ENCODE assay signal across 18 cellular contexts in genomic region chr21:43806017-43806710, GRCh38. TPM values are rescaled to one million over a fixed set of nuclear protein-coding genes. Genes with fewer than 3 reads are reported as not detected.
DNase-seq lines count a peak whose midpoint lies in the region; ATAC-seq, FAIRE-seq and TF ChIP-seq lines count a peak whose summit lies in the region.
"Had no signal": no experiment of that assay in that cellular context is flagged by ENCODE, and none has a peak within 500 bp of the region (broad histone marks: within the 10 kb centered on the region; RNA-seq: fewer than 3 reads in every experiment).

No MANE protein-coding gene starts in this region.

- peak overlapping the region; percentile 89 to 95 (median 90) for H3K27ac Mint-ChIP-seq in IgD-negative memory B cell
- H3K27ac Mint-ChIP-seq in CD4-positive, alpha-beta memory T cell = peak overlapping the region in 3 of 7 donors; percentile 2 to 48 (median 39)
- H3K27ac Mint-ChIP-seq: neural progenitor cell had no signal

- CTCF ChIA-PET in CD4-positive, alpha-beta memory T cell (lab: Charles Lee; ENCODE audit: partially characterized antibody) = interaction anchor here (1.2 to 7.2 kb wide), 3 partner anchors 133 to 1332 kb away, joined by 3 to 39 read pairs (median 3); no protein-coding TSS in a partner anchor

- H3K36me3 ChIP-seq in bronchial epithelial cell (ENCODE audit: control insufficient read depth, insufficient read depth, low read length) = peaks cover 18% of the 10 kb centered on the region
- peaks cover 13% of the 10 kb centered on the region for H3K36me3 ChIP-seq in CD4-positive, alpha-beta memory T cell (ENCODE audit: insufficient read depth, low read length)
- H3K36me3 ChIP-seq: neural progenitor cell had no signal

- H3K27me3 Mint-ChIP-seq in IgD-negative memory B cell = peaks cover 4% of the 10 kb centered on the region
- no peaks in the 10 kb centered on the region for H3K27me3 Mint-ChIP-seq in CD4-positive, alpha-beta memory T cell

- POLR2A ChIA-PET in CD4-positive, alpha-beta memory T cell (lab: Charles Lee; ENCODE audit: partially characterized antibody) = no interaction called here

- peaks cover 2% of the 10 kb centered on the region for H3K36me3 Mint-ChIP-seq in IgD-negative memory B cell
- H3K36me3 Mint-ChIP-seq in CD4-positive, alpha-beta memory T cell = peaks cover 8 to 26% of the 10 kb centered on the region in 2 donors

- peaks cover 14 to 22% (median 15%) of the 10 kb centered on the region in 3 donors for H3K4me1 Mint-ChIP-seq in IgD-negative memory B cell
- H3K4me1 Mint-ChIP-seq in CD4-positive, alpha-beta memory T cell = peaks cover 4 to 11% (median 5%) of the 10 kb centered on the region in 4 donors
- H3K4me1 Mint-ChIP-seq: neural progenitor cell had no signal

- intact Hi-C loops in CD4-positive, alpha-beta memory T cell (cut with micrococcal nuclease) = no loop called here

- FAIRE-seq in bronchial epithelial cell (lab: Jason Lieb, UNC) = peak; percentile 47
- no peak for FAIRE-seq in urothelium cell line (lab: Jason Lieb, UNC)

- peak overlapping the region; percentile 63 to 95 (median 80) for H3K4me3 Mint-ChIP-seq in IgD-negative memory B cell
- no peak overlapping the region for H3K4me3 Mint-ChIP-seq in CD4-positive, alpha-beta memory T cell
- H3K4me3 Mint-ChIP-seq: CD8-positive, alpha-beta memory T cell; neural progenitor cell had no signal

- H3K4me1 ChIP-seq in CD4-positive, alpha-beta memory T cell (ENCODE audit: insufficient read depth, low read length) = peaks cover 7% of the 10 kb centered on the region

- no peak overlapping the region for H3K27ac ChIP-seq in CD4-positive, alpha-beta memory T cell (ENCODE audit: low read depth, low read length)
- H3K27ac ChIP-seq: neural progenitor cell, sigmoid colon had no signal

- no peaks in the 10 kb centered on the region for H3K9me3 ChIP-seq in CD4-positive, alpha-beta memory T cell (ENCODE audit: control insufficient read depth in 1 of 2, low read length in 2 of 2)
- H3K9me3 ChIP-seq: sigmoid colon, SK-N-SH had no signal

- H3K9me3 Mint-ChIP-seq in IgD-negative memory B cell = no peaks in the 10 kb centered on the region
- H3K9me3 Mint-ChIP-seq in CD4-positive, alpha-beta memory T cell = no peaks in the 10 kb centered on the region
- H3K9me3 Mint-ChIP-seq: CD8-positive, alpha-beta memory T cell; neural progenitor cell had no signal

- H3K4me3 ChIP-seq in bronchial epithelial cell (ENCODE audit: low read depth, low read length) = no peak overlapping the region
- no peak overlapping the region for H3K4me3 ChIP-seq in CD4-positive, alpha-beta memory T cell (ENCODE audit: low read length in 2 of 2)
- H3K4me3 ChIP-seq: neural progenitor cell, sigmoid colon had no signal

- H3K27me3 ChIP-seq in bronchial epithelial cell (ENCODE audit: control insufficient read depth, insufficient read depth, low read length) = no peaks in the 10 kb centered on the region
- H3K27me3 ChIP-seq in CD4-positive, alpha-beta memory T cell (ENCODE audit: insufficient read depth, low read length) = no peaks in the 10 kb centered on the region
- H3K27me3 ChIP-seq: neural progenitor cell, sigmoid colon had no signal

- DNase-seq in GF-D8 (lab: John Stamatoyannopoulos, UW) (peak; percentile 33), bronchial epithelial cell (ENCODE audit: low read depth) (no peak), urothelium cell line (ENCODE audit: low spot score) (no peak), hepatic stellate cell (ENCODE audit: low spot score) (no peak)
- no peak for DNase-seq in CD4-positive, alpha-beta memory T cell
- DNase-seq: activated CD4-positive, CD25-positive, alpha-beta regulatory T cell; activated T-cell treated with anti-CD3 and anti-CD28 coated beads, Interleukin-2, amount 50 U/mL, for 48 hours; CD8-positive, alpha-beta memory T cell; effector CD8-positive, alpha-beta T cell; NCI-H1105; NCI-H2227 treated with DMSO at 0.1 percent for 48 hours; sigmoid colon; SK-N-SH; stimulated activated CD4-positive, alpha-beta T cell treated with anti-CD3 and anti-CD28 coated beads, Interleukin-4, amount 100 ng/mL, for 4 hours; stimulated activated naive CD4-positive, alpha-beta T cell had no signal

- peak; percentile 1 for ATAC-seq in GM18867 (IDR thresholded peaks at IDR 0.05; ENCODE audit: unreplicated experiment)

- TF ChIP-seq CTCF in bronchial epithelial cell (IDR thresholded peaks at IDR 0.05; ENCODE audit: insufficient read depth, low read length, severe bottlenecking) = no peak

RNA-seq across cellular contexts. Expression of gene RRP1, which starts 16.8 kb away (rescaled TPM):
- 18.2 TPM for polyA plus RNA-seq in IgD-negative memory B cell
- total RNA-seq in bronchial epithelial cell = 27.1 and 34.5 TPM in 2 replicates
- 10 to 100 TPM; 25.4 to 27.7 TPM for total RNA-seq in CD4-positive, alpha-beta memory T cell
- 10 to 100 TPM; 13.5 to 22.2 TPM for polyA plus RNA-seq in CD4-positive, alpha-beta memory T cell

RNA-seq across cellular contexts. Expression of gene CSTB, which starts 30.1 kb away (rescaled TPM):
- 66.2 TPM for polyA plus RNA-seq in IgD-negative memory B cell
- 31.3 and 139 TPM in 2 replicates for total RNA-seq in bronchial epithelial cell
- 10 to 100 TPM; 46.0 to 48.8 TPM for total RNA-seq in CD4-positive, alpha-beta memory T cell
- 10 to 100 TPM; 68.4 to 97.0 TPM for polyA plus RNA-seq in CD4-positive, alpha-beta memory T cell

RNA-seq across cellular contexts. Expression of gene AGPAT3, which starts 58.9 kb away (rescaled TPM):
- polyA plus RNA-seq in IgD-negative memory B cell = 8.8 TPM
- 40.5 and 47.5 TPM in 2 replicates for total RNA-seq in bronchial epithelial cell
- 10 to 100 TPM; 72.4 to 76.7 TPM for total RNA-seq in CD4-positive, alpha-beta memory T cell
- polyA plus RNA-seq in CD4-positive, alpha-beta memory T cell = 10 to 100 TPM; 16.0 to 21.0 TPM

Comparison
In these comparisons a context has a peak if more than half of its experiments do, and no peak if none do; other contexts are left out.
1. H3K4me3 Mint-ChIP-seq: peak in IgD-negative memory B cell (4 of 4); none in CD4-positive, alpha-beta memory T cell (0 of 8).